In genomic region chr7:33909312-33909711, GRCh38 we compare ENCODE assay signal across 17 cellular contexts. TPM values are rescaled to one million over a fixed set of nuclear protein-coding genes. Genes with fewer than 3 reads are reported as not detected.
DNase-seq lines count a peak whose midpoint lies in the region; ATAC-seq, FAIRE-seq and TF ChIP-seq lines count a peak whose summit lies in the region.
"Had no signal": no experiment of that assay in that cellular context is flagged by ENCODE, and none has a peak within 500 bp of the region (broad histone marks: within the 10 kb centered on the region; RNA-seq: fewer than 3 reads in every experiment).

No MANE protein-coding gene starts in this region.

- H2AK9ac ChIP-seq in IMR-90 (replicated peaks; ENCODE audit: low read depth, low read length, poor library complexity) = no peak overlapping the region

- WGBS in IMR-90 (ENCODE audit: extremely low coverage in 2 of 2, insufficient read length in 1 of 2), 2 experiments = no CpG with 5 or more reads among the region's 4 CpGs
- 68% methylated on average over 4 of the region's 4 CpGs for WGBS in right lobe of liver (ENCODE audit: insufficient coverage, low coverage, low lambda C conversion rate, missing lambda C conversion rate)

- H3K56ac ChIP-seq in IMR-90 (ENCODE audit: extremely low read depth, insufficient read depth, low read length) = no peak overlapping the region

- H3K14ac ChIP-seq in IMR-90 (replicated peaks; ENCODE audit: low read depth, low read length) = no peak overlapping the region

- H3K27me3 ChIP-seq in IMR-90 (ENCODE audit: control insufficient read depth, insufficient read depth, low read length) = no peaks in the 10 kb centered on the region
- H3K27me3 ChIP-seq in right lobe of liver = peaks cover 0 to 6% of the 10 kb centered on the region in 2 donors

- H3K4me3 ChIP-seq in IMR-90 (ENCODE audit: insufficient read depth, low read depth, low read length) = no peak overlapping the region
- H3K4me3 ChIP-seq in fibroblast of villous mesenchyme (ENCODE audit: low read depth, low read length) = no peak overlapping the region
- H3K4me3 ChIP-seq in right lobe of liver = no peak overlapping the region

- no peaks in the 10 kb centered on the region for H3K9me1 ChIP-seq in IMR-90 (ENCODE audit: insufficient read depth, low read length)

- no peak overlapping the region for H4K91ac ChIP-seq in IMR-90 (ENCODE audit: insufficient read depth, low read depth, low read length)

- no peak overlapping the region for H2BK5ac ChIP-seq in IMR-90 (ENCODE audit: low read depth, low read length, poor library complexity, severe bottlenecking)

- H3K79me1 ChIP-seq in IMR-90 (ENCODE audit: low read depth in 1 of 2, low read length in 2 of 2) = no peaks in the 10 kb centered on the region

- H4K20me1 ChIP-seq in IMR-90 (ENCODE audit: insufficient read depth, low read length) = no peaks in the 10 kb centered on the region

- H3K27ac ChIP-seq in IMR-90 (ENCODE audit: insufficient read depth, low read length) (no peak overlapping the region), right lobe of liver (no peak overlapping the region)

- H4K8ac ChIP-seq in IMR-90 (ENCODE audit: low read depth in 2 of 2, low read length in 2 of 2) = no peak overlapping the region

- DNase-seq in D721Med (ENCODE audit: insufficient read length, low spot score) = no peak
- no peak for DNase-seq in IMR-90
- peak; percentile 51 for DNase-seq in SK-MEL-5 (ENCODE audit: low read depth, low spot score)
- DNase-seq in fibroblast of villous mesenchyme (ENCODE audit: low read depth) = peak; percentile 23
- DNase-seq in right lobe of liver = no peak
- DNase-seq in dedifferentiated amniotic fluid mesenchymal stem cell (ENCODE audit: extremely low spot score) = no peak
- DNase-seq in DMS114 treated with DMSO at 0.1 percent for 48 hours (lab: John Stamatoyannopoulos, UW; ENCODE audit: unreplicated experiment) = no peak
- DNase-seq: CD8-positive, alpha-beta T cell; DMS153; H7; Karpas-422; NCI-H146; NCI-H748 treated with DMSO at 0.1 percent for 48 hours; SHP77 treated with DMSO at 0.1 percent for 48 hours had no signal

- no peaks in the 10 kb centered on the region for H3K9me3 ChIP-seq in IMR-90 (ENCODE audit: control insufficient read depth, insufficient read depth, low read length)
- H3K9me3 ChIP-seq in right lobe of liver = no peaks in the 10 kb centered on the region

- H3K9ac ChIP-seq in IMR-90 (ENCODE audit: low read depth, low read length) = no peak overlapping the region

- dilution Hi-C loops in IMR-90 (cut with HindIII; ENCODE audit: low sequenced_read_pairs, unreplicated experiment) = no loop called here

- TF ChIP-seq POLR2A in IMR-90 (IDR thresholded peaks at IDR 0.05; ENCODE audit: low read depth, low read length) = no peak
- no peak for TF ChIP-seq POLR2A in right lobe of liver (IDR thresholded peaks at IDR 0.05)

- no peak overlapping the region for H2BK120ac ChIP-seq in IMR-90 (ENCODE audit: low read depth, low read length)

- no peaks in the 10 kb centered on the region; the same call in 1 of the 2 replicates for H3K4me1 ChIP-seq in IMR-90 (ENCODE audit: control insufficient read depth, insufficient read depth, low read length)
- H3K4me1 ChIP-seq in right lobe of liver = peaks cover 0 to 11% (median 0%) of the 10 kb centered on the region in 4 donors

- no peak overlapping the region for H4K5ac ChIP-seq in IMR-90 (ENCODE audit: low read depth, low read length)

- intact Hi-C loops in IMR-90 (cut with micrococcal nuclease) (loop anchor here (5.0 kb wide), 3 partner anchors 168 to 722 kb away; no protein-coding TSS in a partner anchor), right lobe of liver (cut with DNase I) (no loop called here)

- in situ Hi-C loops in IMR-90 (cut with MboI; ENCODE audit: low sequenced_read_pairs) (no loop called here), SK-MEL-5 (cut with HindIII; ENCODE audit: low pct_unique_long_range_greater_than_20kb, low sequenced_read_pairs) (no loop called here)

- no TSS peak for BruUV-seq in IMR-90 (replicated peaks; lab: Mats Ljungman, UMichigan)

- peak; percentile 35; the same call in 1 of the 2 replicates for TF ChIP-seq RAD21 in IMR-90 (IDR thresholded peaks at IDR 0.05; ENCODE audit: low read length)

- no peak for ATAC-seq in IMR-90 (ENCODE audit: low read depth)
- no peak for ATAC-seq in GM21529 (IDR thresholded peaks at IDR 0.05; ENCODE audit: unreplicated experiment)
- no peak for ATAC-seq in right lobe of liver
- ATAC-seq: CD8-positive, alpha-beta T cell; HepG2; Panc1 had no signal

- TF ChIP-seq CTCF in D721Med (IDR thresholded peaks at IDR 0.05; ENCODE audit: insufficient read depth, missing control alignments) (peak; percentile 21), IMR-90 (conservative IDR thresholded peaks at IDR 0.05; ENCODE audit: low read depth, low read length) (peak; percentile 29; the same call in 1 of the 2 replicates), fibroblast of villous mesenchyme (IDR thresholded peaks at IDR 0.05; ENCODE audit: insufficient read depth, low read depth, low read length) (no peak), right lobe of liver (IDR thresholded peaks at IDR 0.05) (no peak)

- H3K18ac ChIP-seq in IMR-90 (ENCODE audit: low read depth, low read length) = no peak overlapping the region

- POLR2A ChIA-PET in IMR-90 (lab: Charles Lee; ENCODE audit: unreplicated experiment) = no interaction called here

- no peak overlapping the region for H3K4ac ChIP-seq in IMR-90 (ENCODE audit: low read depth, low read length)

- CTCF ChIA-PET in IMR-90 (lab: Yijun Ruan, JAX) = interaction anchor here (1.1 to 1.4 kb wide), 4 partner anchors 12 to 24 kb away, joined by 3 to 11 read pairs (median 4); no protein-coding TSS in a partner anchor

- no peak overlapping the region for H2BK15ac ChIP-seq in IMR-90 (ENCODE audit: low read depth, low read length)

- no peak overlapping the region for H3K4me2 ChIP-seq in IMR-90 (ENCODE audit: low read depth, low read length)

- H2AFZ ChIP-seq in IMR-90 (replicated peaks; ENCODE audit: low read length, poor library complexity) = no peak overlapping the region

- no peak overlapping the region for H2AK5ac ChIP-seq in IMR-90 (ENCODE audit: low read depth, low read length)

- H2BK20ac ChIP-seq in IMR-90 (ENCODE audit: low read depth, low read length) = no peak overlapping the region

- H3K36me3 ChIP-seq in IMR-90 (ENCODE audit: control insufficient read depth, insufficient read depth, low read length) (peaks cover 1% of the 10 kb centered on the region; the same call in 1 of the 2 replicates), right lobe of liver (no peaks in the 10 kb centered on the region)

- H3K23ac ChIP-seq in IMR-90 (ENCODE audit: low read depth, low read length) = no peak overlapping the region

- no peak for FAIRE-seq in D721Med (lab: Jason Lieb, UNC)
- FAIRE-seq: HepG2 had no signal

TF ChIP-seq in IMR-90, 13 proteins besides CTCF, POLR2A, EP300 and RAD21:
- TF ChIP-seq MAZ (IDR thresholded peaks at IDR 0.05; ENCODE audit: borderline replicate concordance, low read depth, low read length) (no peak), MAFK (IDR thresholded peaks at IDR 0.05; ENCODE audit: low read depth, low read length) (no peak), USF2 (IDR thresholded peaks at IDR 0.05; ENCODE audit: low read depth, low read length) (no peak), SMC3 (IDR thresholded peaks at IDR 0.05; ENCODE audit: low read depth, low read length) (0 out of 2 replicates have a peak, but pooled peaks have one; percentile 10)

RNA-seq across cellular contexts. Expression of gene BMPER, which starts 4.0 kb away (rescaled TPM):
- total RNA-seq in IMR-90 (2012; rRNA removed) (7.5 and 7.9 TPM in 2 replicates), fibroblast of villous mesenchyme (5.8 and 7.8 TPM in 2 replicates), right lobe of liver (10 to 100 TPM in 3 of 6 experiments, 1 to 10 TPM in 3; 5.8 to 17.1 (median 10.4) TPM)
- 4.6 and 6.2 TPM in 2 replicates for polyA plus RNA-seq in IMR-90 (2012; rRNA removed)
- polyA plus RNA-seq in IMR-90 (2012; cell fraction: cytosol; rRNA removed) = 4.7 and 5.8 TPM in 2 replicates
- 6.5 and 7.8 TPM in 2 replicates for polyA plus RNA-seq in IMR-90 (2012; cell fraction: nucleus; rRNA removed; ENCODE audit: low replicate concordance)
- total RNA-seq in SK-MEL-5 (2014; rRNA removed; shearing (Covaris generic)) = 0.05 TPM in 1 of 2 replicates, not detected in the other
- not detected in 2 replicates for polyA plus RNA-seq in SK-MEL-5 (2015; cell fraction: cytosol; rRNA removed)
- not detected in 2 replicates for polyA plus RNA-seq in SK-MEL-5 (2015; cell fraction: nucleus; rRNA removed)
- total RNA-seq: CD8-positive, alpha-beta T cell; HepG2 had no signal
- polyA plus RNA-seq: HepG2 had no signal

Comparison
In these comparisons a context has a peak if more than half of its experiments do, and no peak if none do; other contexts are left out.
1. DNase-seq: peak in SK-MEL-5 (single experiment) and fibroblast of villous mesenchyme (single experiment); none in D721Med (single experiment), IMR-90 (single experiment), right lobe of liver (0 of 3), dedifferentiated amniotic fluid mesenchymal stem cell (single experiment) and DMS114 treated with DMSO at 0.1 percent for 48 hours (single experiment).
2. CTCF ChIP-seq: peak in D721Med (single experiment) and IMR-90 (single experiment); none in fibroblast of villous mesenchyme (single experiment) and right lobe of liver (0 of 4).